In the genomic region with DNA sequence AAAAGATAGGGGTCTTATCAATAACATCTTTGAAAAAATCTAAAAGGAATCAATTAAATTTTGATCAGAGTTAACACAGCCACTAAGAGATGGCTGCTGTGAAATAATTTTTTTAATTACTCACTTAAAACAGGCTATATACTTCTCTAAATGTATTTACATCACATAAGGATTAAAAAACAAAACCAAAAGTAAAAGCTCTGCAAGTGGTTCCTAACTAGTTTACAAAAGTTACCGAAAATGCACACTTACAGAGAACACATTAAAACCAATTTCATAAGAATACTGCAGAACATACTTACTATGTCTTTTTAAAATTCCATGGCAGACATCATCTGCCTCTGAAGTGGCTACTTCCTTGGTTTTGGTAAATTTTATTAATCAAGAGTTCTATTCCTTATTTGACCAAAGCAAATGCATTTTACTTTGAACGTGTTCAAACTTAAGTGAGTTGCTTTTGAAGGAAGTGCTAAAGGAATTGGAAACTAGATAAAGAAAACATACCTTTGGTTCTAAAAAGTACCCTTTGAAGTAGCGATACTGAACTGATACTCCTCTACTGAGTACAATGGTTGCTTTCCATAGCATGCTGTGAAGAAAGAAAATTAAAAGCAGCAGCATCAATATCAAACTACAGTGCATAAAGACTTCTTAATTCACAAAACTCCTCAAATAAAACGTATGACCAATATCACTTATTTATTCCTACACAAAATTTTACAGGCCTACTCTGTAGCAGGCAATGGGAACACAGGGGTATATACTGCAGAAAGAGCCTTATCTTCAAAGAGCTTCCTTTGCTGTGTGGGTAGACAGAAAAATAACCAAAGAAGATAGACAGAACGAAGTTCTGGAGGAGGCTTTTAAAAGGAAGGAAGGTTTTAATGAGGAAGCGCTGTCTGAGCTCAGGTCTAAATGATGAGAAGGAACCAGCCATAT, we compare ENCODE assay signal across 1 cellular context.
TF ChIP-seq lines count a peak whose summit lies in the region.

No MANE protein-coding gene starts in this region.

TF ChIP-seq in HepG2, 621 proteins besides CTCF, POLR2A, EP300 and RAD21:
- TF ChIP-seq, protein P1, sequence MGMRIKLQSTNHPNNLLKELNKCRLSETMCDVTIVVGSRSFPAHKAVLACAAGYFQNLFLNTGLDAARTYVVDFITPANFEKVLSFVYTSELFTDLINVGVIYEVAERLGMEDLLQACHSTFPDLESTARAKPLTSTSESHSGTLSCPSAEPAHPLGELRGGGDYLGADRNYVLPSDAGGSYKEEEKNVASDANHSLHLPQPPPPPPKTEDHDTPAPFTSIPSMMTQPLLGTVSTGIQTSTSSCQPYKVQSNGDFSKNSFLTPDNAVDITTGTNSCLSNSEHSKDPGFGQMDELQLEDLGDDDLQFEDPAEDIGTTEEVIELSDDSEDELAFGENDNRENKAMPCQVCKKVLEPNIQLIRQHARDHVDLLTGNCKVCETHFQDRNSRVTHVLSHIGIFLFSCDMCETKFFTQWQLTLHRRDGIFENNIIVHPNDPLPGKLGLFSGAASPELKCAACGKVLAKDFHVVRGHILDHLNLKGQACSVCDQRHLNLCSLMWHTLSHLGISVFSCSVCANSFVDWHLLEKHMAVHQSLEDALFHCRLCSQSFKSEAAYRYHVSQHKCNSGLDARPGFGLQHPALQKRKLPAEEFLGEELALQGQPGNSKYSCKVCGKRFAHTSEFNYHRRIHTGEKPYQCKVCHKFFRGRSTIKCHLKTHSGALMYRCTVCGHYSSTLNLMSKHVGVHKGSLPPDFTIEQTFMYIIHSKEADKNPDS (CRISPR knock-in tag; IDR thresholded peaks at IDR 0.05), result no peak
